1 cellular context compared by ENCODE assay signal in the genomic region with DNA sequence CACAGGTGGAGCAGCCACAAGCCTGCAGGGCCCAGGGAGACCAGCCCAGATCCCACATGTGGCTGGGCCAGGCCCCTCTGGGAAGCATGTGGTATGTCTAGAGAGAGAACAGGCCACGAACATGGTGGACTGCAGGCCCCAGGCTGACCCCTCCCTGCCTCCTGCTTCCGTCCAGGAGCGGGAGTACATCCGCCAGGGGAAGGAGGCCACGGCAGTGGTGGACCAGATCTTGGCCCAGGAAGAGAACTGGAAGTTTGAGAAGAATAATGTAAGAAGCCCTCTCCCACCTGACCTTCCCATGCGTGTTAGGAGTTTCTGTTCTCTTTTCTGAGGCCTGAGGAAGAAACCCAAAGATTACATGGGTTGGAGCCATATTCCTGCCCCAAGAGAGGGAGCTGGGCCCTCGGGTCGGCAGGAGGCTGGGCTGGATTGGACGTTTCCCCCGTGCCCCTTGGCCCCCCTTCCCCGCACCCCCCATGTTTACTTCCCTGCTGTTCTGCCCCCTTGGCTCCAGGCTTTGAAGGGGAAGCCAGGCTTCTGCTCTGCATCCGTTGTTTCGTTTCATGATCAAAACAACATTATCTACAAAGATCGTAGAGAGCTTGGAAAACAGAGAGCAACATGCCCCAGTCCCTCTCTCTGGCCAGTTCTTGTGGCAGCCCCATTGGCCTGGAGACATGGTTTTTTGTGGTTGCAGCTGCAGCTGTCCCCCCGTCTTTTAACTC.
TF ChIP-seq lines count a peak whose summit lies in the region.

No MANE protein-coding gene starts in this region.

TF ChIP-seq in HepG2, 621 proteins besides CTCF, POLR2A, EP300 and RAD21:
- TF ChIP-seq ATF7-NPFF (CRISPR knock-in tag; IDR thresholded peaks at IDR 0.05; ENCODE audit: low read depth), result no peak
- TF ChIP-seq, protein P1, sequence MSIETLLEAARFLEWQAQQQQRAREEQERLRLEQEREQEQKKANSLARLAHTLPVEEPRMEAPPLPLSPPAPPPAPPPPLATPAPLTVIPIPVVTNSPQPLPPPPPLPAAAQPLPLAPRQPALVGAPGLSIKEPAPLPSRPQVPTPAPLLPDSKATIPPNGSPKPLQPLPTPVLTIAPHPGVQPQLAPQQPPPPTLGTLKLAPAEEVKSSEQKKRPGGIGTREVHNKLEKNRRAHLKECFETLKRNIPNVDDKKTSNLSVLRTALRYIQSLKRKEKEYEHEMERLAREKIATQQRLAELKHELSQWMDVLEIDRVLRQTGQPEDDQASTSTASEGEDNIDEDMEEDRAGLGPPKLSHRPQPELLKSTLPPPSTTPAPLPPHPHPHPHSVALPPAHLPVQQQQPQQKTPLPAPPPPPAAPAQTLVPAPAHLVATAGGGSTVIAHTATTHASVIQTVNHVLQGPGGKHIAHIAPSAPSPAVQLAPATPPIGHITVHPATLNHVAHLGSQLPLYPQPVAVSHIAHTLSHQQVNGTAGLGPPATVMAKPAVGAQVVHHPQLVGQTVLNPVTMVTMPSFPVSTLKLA (IDR thresholded peaks at IDR 0.05), result peak; percentile 27; the same call in 1 of the 2 replicates
TF ChIP-seq in HepG2: peak in this region for 1.
